ENCODE assay signal across 27 cellular contexts in the genomic region with DNA sequence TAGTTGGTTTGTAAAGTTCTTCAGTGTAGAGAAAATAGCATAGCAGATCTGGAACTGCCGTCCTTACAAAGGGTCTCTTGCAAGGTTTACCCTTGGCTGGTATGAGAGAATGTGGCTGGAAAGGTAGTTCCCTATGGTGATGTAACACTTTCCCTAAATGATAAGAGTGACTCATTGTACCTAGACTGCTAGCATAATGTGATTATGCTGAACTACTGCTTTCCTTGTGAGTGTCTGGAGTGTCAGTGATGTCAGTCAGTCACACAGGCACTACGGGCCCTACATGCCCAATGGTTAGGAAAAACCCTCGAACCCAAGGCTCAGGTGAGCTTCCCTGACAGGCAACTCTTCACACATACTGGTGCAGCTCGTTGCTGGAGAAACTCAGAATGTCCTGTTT. TPM values are rescaled to one million over a fixed set of nuclear protein-coding genes. Genes with fewer than 3 reads are reported as not detected.
DNase-seq lines count a peak whose midpoint lies in the region; ATAC-seq and TF ChIP-seq lines count a peak whose summit lies in the region.
"Had no signal": no experiment of that assay in that cellular context is flagged by ENCODE, and none has a peak within 500 bp of the region (broad histone marks: within the 10 kb centered on the region; RNA-seq: fewer than 3 reads in every experiment).

No MANE protein-coding gene starts in this region.

- H3K27ac Mint-ChIP-seq in activated CD8-positive, alpha-beta T cell treated with anti-CD3 and anti-CD28 coated beads for 36 hours: no peak overlapping the region
- H3K27ac Mint-ChIP-seq in activated CD8-positive, alpha-beta T cell treated with anti-CD3 and anti-CD28 coated beads, Interleukin-2, amount 10 ng/mL, durations not matched to agents 7 days and 5 days: no peak overlapping the region
- H3K27ac Mint-ChIP-seq in activated naive CD8-positive, alpha-beta T cell treated with anti-CD3 and anti-CD28 coated beads for 36 hours: peak overlapping the region; percentile 79
- H3K27ac Mint-ChIP-seq: activated T-helper 2 cell treated with anti-CD3 and anti-CD28 coated beads, Interferon-gamma antibody, Interleukin-2, Interleukin-4, amounts not matched to agents 10 μg/mL and 5 μg/mL and 100 μg/mL, durations not matched to agents 14 hours and 24 hours and 36 hours had no signal

- intact Hi-C loops in activated CD8-positive, alpha-beta T cell treated with anti-CD3 and anti-CD28 coated beads for 36 hours (cut with micrococcal nuclease): loop anchor here (5.0 kb wide), 1 partner anchor 97 kb away; no protein-coding TSS in a partner anchor
- intact Hi-C loops in left ventricle myocardium inferior (cut with micrococcal nuclease): no loop called here

- no peaks in the 10 kb centered on the region for H3K36me3 ChIP-seq in left ventricle myocardium inferior
- H3K36me3 ChIP-seq: BLaER1 treated with 17β-estradiol and CSF1 and Interleukin-3, amounts not matched to agents 10 nM and 100 nM; esophagus squamous epithelium; WERI-Rb-1 had no signal

- H3K27me3 Mint-ChIP-seq in activated CD8-positive, alpha-beta T cell treated with anti-CD3 and anti-CD28 coated beads for 36 hours: no peaks in the 10 kb centered on the region
- H3K27me3 Mint-ChIP-seq in activated CD8-positive, alpha-beta T cell treated with anti-CD3 and anti-CD28 coated beads, Interleukin-2, amount 10 ng/mL, durations not matched to agents 7 days and 5 days (ENCODE audit: low read depth): peaks cover 22% of the 10 kb centered on the region
- peaks cover 3% of the 10 kb centered on the region for H3K27me3 Mint-ChIP-seq in activated naive CD8-positive, alpha-beta T cell treated with anti-CD3 and anti-CD28 coated beads for 36 hours

- no peaks in the 10 kb centered on the region for H3K9me3 ChIP-seq in left ventricle myocardium inferior (replicated peaks)
- H3K9me3 ChIP-seq: esophagus squamous epithelium had no signal

- no peak for TF ChIP-seq CTCF in activated CD8-positive, alpha-beta T cell treated with anti-CD3 and anti-CD28 coated beads for 36 hours (IDR thresholded peaks at IDR 0.05)
- no peak for TF ChIP-seq CTCF in left ventricle myocardium inferior (IDR thresholded peaks at IDR 0.05; ENCODE audit: borderline replicate concordance)

- no peak overlapping the region for H3K27ac ChIP-seq in left ventricle myocardium inferior (replicated peaks)
- H3K27ac ChIP-seq: BLaER1 treated with 17β-estradiol and CSF1 and Interleukin-3, amounts not matched to agents 10 nM and 100 nM; esophagus squamous epithelium; WERI-Rb-1 had no signal

- H3K4me3 Mint-ChIP-seq in activated CD8-positive, alpha-beta T cell treated with anti-CD3 and anti-CD28 coated beads for 36 hours: no peak overlapping the region
- no peak overlapping the region for H3K4me3 Mint-ChIP-seq in activated CD8-positive, alpha-beta T cell treated with anti-CD3 and anti-CD28 coated beads, Interleukin-2, amount 10 ng/mL, durations not matched to agents 7 days and 5 days
- peak overlapping the region; percentile 19 for H3K4me3 Mint-ChIP-seq in activated naive CD8-positive, alpha-beta T cell treated with anti-CD3 and anti-CD28 coated beads for 36 hours
- H3K4me3 Mint-ChIP-seq: central memory CD8-positive, alpha-beta T cell; neural crest cell had no signal

- no peak for DNase-seq in activated CD8-positive, alpha-beta T cell treated with anti-CD3 and anti-CD28 coated beads for 36 hours
- no peak for DNase-seq in activated CD8-positive, alpha-beta T cell treated with anti-CD3 and anti-CD28 coated beads, Interleukin-2, amount 10 ng/mL, durations not matched to agents 7 days and 5 days
- no peak for DNase-seq in activated naive CD8-positive, alpha-beta T cell treated with anti-CD3 and anti-CD28 coated beads for 36 hours
- DNase-seq in renal cortical epithelial cell (ENCODE audit: low read depth) (peak; percentile 18), SIG-M5 (lab: John Stamatoyannopoulos, UW) (no peak), left ventricle myocardium inferior (no peak)
- DNase-seq: activated CD8-positive, alpha-beta memory T cell treated with anti-CD3 and anti-CD28 coated beads for 24 hours; amniotic stem cell; esophagus squamous epithelium; KBM-7; NCI-H1105 treated with DMSO at 0.1 percent for 48 hours; NCI-H2171; SHP77 treated with DMSO at 0.1 percent for 48 hours; stimulated activated CD4-positive, alpha-beta T cell treated with anti-CD3 and anti-CD28 coated beads, Interleukin-4, amount 100 ng/mL, for 4 hours; substantia nigra; T-helper 2 cell; WERI-Rb-1 had no signal

- peak; percentile 58 for ATAC-seq in activated CD8-positive, alpha-beta T cell treated with anti-CD3 and anti-CD28 coated beads for 36 hours
- ATAC-seq in activated CD8-positive, alpha-beta T cell treated with anti-CD3 and anti-CD28 coated beads, Interleukin-2, amount 10 ng/mL, durations not matched to agents 7 days and 5 days: no peak
- peak; percentile 75 for ATAC-seq in HG02610 (IDR thresholded peaks at IDR 0.05; ENCODE audit: unreplicated experiment)
- ATAC-seq in HG03095 (IDR thresholded peaks at IDR 0.05; ENCODE audit: unreplicated experiment): no peak
- ATAC-seq: left lobe of liver had no signal

- no peak overlapping the region for H3K4me3 ChIP-seq in left ventricle myocardium inferior
- H3K4me3 ChIP-seq: BLaER1 treated with 17β-estradiol and CSF1 and Interleukin-3, amounts not matched to agents 10 nM and 100 nM; esophagus squamous epithelium; smooth muscle cell had no signal

- POLR2A ChIA-PET in activated CD8-positive, alpha-beta T cell treated with anti-CD3 and anti-CD28 coated beads for 36 hours (lab: Charles Lee): interaction anchor here (1.2 kb wide), 1 partner anchor 52 kb away, joined by 3 read pairs; no protein-coding TSS in a partner anchor
- POLR2A ChIA-PET in activated CD8-positive, alpha-beta T cell treated with anti-CD3 and anti-CD28 coated beads, Interleukin-2, amount 10 ng/mL, durations not matched to agents 7 days and 5 days (lab: Charles Lee): interaction anchor here (0.9 kb wide), 1 partner anchor 50 kb away, joined by 4 read pairs; no protein-coding TSS in a partner anchor

- CTCF ChIA-PET in activated CD8-positive, alpha-beta T cell treated with anti-CD3 and anti-CD28 coated beads for 36 hours (lab: Charles Lee): interaction anchor here (1.2 to 4.6 kb wide), 2 partner anchors 12 to 73 kb away, joined by 3 to 34 read pairs; no protein-coding TSS in a partner anchor
- CTCF ChIA-PET in activated CD8-positive, alpha-beta T cell treated with anti-CD3 and anti-CD28 coated beads, Interleukin-2, amount 10 ng/mL, durations not matched to agents 7 days and 5 days (lab: Charles Lee): interaction anchor here (4.6 to 5.7 kb wide), 2 partner anchors 12 to 116 kb away, joined by 26 to 40 read pairs; no protein-coding TSS in a partner anchor

- H3K4me1 ChIP-seq in left ventricle myocardium inferior: no peaks in the 10 kb centered on the region

- H3K36me3 Mint-ChIP-seq in activated CD8-positive, alpha-beta T cell treated with anti-CD3 and anti-CD28 coated beads for 36 hours (ENCODE audit: low read depth): no peaks in the 10 kb centered on the region
- peaks cover 12% of the 10 kb centered on the region for H3K36me3 Mint-ChIP-seq in activated CD8-positive, alpha-beta T cell treated with anti-CD3 and anti-CD28 coated beads, Interleukin-2, amount 10 ng/mL, durations not matched to agents 7 days and 5 days (ENCODE audit: low read depth)
- H3K36me3 Mint-ChIP-seq in activated naive CD8-positive, alpha-beta T cell treated with anti-CD3 and anti-CD28 coated beads for 36 hours: peaks cover 21% of the 10 kb centered on the region

- peaks cover 46% of the 10 kb centered on the region for H3K4me1 Mint-ChIP-seq in activated CD8-positive, alpha-beta T cell treated with anti-CD3 and anti-CD28 coated beads for 36 hours (ENCODE audit: low read depth)
- H3K4me1 Mint-ChIP-seq in activated CD8-positive, alpha-beta T cell treated with anti-CD3 and anti-CD28 coated beads, Interleukin-2, amount 10 ng/mL, durations not matched to agents 7 days and 5 days (ENCODE audit: low read depth): peaks cover 55% of the 10 kb centered on the region
- H3K4me1 Mint-ChIP-seq in activated naive CD8-positive, alpha-beta T cell treated with anti-CD3 and anti-CD28 coated beads for 36 hours: peaks cover 71% of the 10 kb centered on the region
- H3K4me1 Mint-ChIP-seq: neural crest cell had no signal

- no peaks in the 10 kb centered on the region for H3K27me3 ChIP-seq in left ventricle myocardium inferior (ENCODE audit: low read depth)
- H3K27me3 ChIP-seq: BLaER1 treated with 17β-estradiol and CSF1 and Interleukin-3, amounts not matched to agents 10 nM and 100 nM had no signal

- H3K9me3 Mint-ChIP-seq in activated CD8-positive, alpha-beta T cell treated with anti-CD3 and anti-CD28 coated beads for 36 hours: peaks cover 3% of the 10 kb centered on the region
- no peaks in the 10 kb centered on the region for H3K9me3 Mint-ChIP-seq in activated CD8-positive, alpha-beta T cell treated with anti-CD3 and anti-CD28 coated beads, Interleukin-2, amount 10 ng/mL, durations not matched to agents 7 days and 5 days (ENCODE audit: insufficient read depth)
- peaks cover 10% of the 10 kb centered on the region for H3K9me3 Mint-ChIP-seq in activated naive CD8-positive, alpha-beta T cell treated with anti-CD3 and anti-CD28 coated beads for 36 hours
- H3K9me3 Mint-ChIP-seq: central memory CD8-positive, alpha-beta T cell had no signal

RNA-seq across cellular contexts. Expression of a gene that starts 28.5 kb away (rescaled TPM):
- total RNA-seq in activated CD8-positive, alpha-beta T cell treated with anti-CD3 and anti-CD28 coated beads for 36 hours: under 1 TPM in 1 of 2 experiments, not detected in 1; 0.32 TPM
- 1 to 10 TPM; 1.9 to 2.9 TPM for total RNA-seq in activated CD8-positive, alpha-beta T cell treated with anti-CD3 and anti-CD28 coated beads, Interleukin-2, amount 10 ng/mL, durations not matched to agents 7 days and 5 days
- total RNA-seq in activated naive CD8-positive, alpha-beta T cell treated with anti-CD3 and anti-CD28 coated beads for 36 hours: 1 to 10 TPM; 1.2 to 1.3 TPM
- total RNA-seq in renal cortical epithelial cell: not detected in 2 replicates
- 1.2 TPM for total RNA-seq in left ventricle myocardium inferior
- total RNA-seq: A673, glomerular endothelial cell, neural crest cell, smooth muscle cell had no signal

Comparison
In these comparisons a context has a peak if more than half of its experiments do, and no peak if none do; other contexts are left out.
1. ATAC-seq: peak in activated CD8-positive, alpha-beta T cell treated with anti-CD3 and anti-CD28 coated beads for 36 hours (single experiment) and HG02610 (single experiment); none in activated CD8-positive, alpha-beta T cell treated with anti-CD3 and anti-CD28 coated beads, Interleukin-2, amount 10 ng/mL, durations not matched to agents 7 days and 5 days (single experiment) and HG03095 (single experiment).